Comparison of ENCODE assay signal across 1 cellular context in genomic region chr19:41994994-41995958, GRCh38.
TF ChIP-seq lines count a peak whose summit lies in the region.

No MANE protein-coding gene starts in this region.

TF ChIP-seq in HEK293, 187 proteins besides CTCF, POLR2A, EP300 and RAD21 (continued from another document and continues in another):
- TF ChIP-seq ZNF518A (tag by site-specific recombination; conservative IDR thresholded peaks at IDR 0.05; ENCODE audit: low read depth) (no peak), ZNF571 (tag by site-specific recombination; IDR thresholded peaks at IDR 0.05) (no peak), ZFHX2 (tag by site-specific recombination; conservative IDR thresholded peaks at IDR 0.05) (peak; percentile 97), ZNF362 (tag by site-specific recombination; IDR thresholded peaks at IDR 0.05) (no peak), ZFP69B (tag by site-specific recombination; IDR thresholded peaks at IDR 0.05) (no peak), ZNF792 (tag by site-specific recombination; IDR thresholded peaks at IDR 0.05) (no peak), ZNF391 (tag by site-specific recombination; IDR thresholded peaks at IDR 0.05; ENCODE audit: borderline replicate concordance, low read depth) (no peak), SP2 (tag by site-specific recombination; IDR thresholded peaks at IDR 0.05) (no peak), ZNF645 (tag by site-specific recombination; IDR thresholded peaks at IDR 0.05) (no peak), ZNF837 (tag by site-specific recombination; IDR thresholded peaks at IDR 0.05) (no peak), GLI2 (tag by site-specific recombination; IDR thresholded peaks at IDR 0.05; ENCODE audit: borderline replicate concordance, low read depth) (no peak), IKZF3 (tag by site-specific recombination; IDR thresholded peaks at IDR 0.05) (no peak), ZNF404 (tag by site-specific recombination; IDR thresholded peaks at IDR 0.05) (no peak), ZSCAN4 (tag by site-specific recombination; IDR thresholded peaks at IDR 0.05) (no peak), ZNF341 (tag by site-specific recombination; IDR thresholded peaks at IDR 0.05; ENCODE audit: low read depth) (no peak), ZNF292 (tag by site-specific recombination; IDR thresholded peaks at IDR 0.05; ENCODE audit: borderline replicate concordance, low read depth) (no peak), YY2 (tag by site-specific recombination; IDR thresholded peaks at IDR 0.05) (0 out of 2 replicates have a peak, but pooled peaks have one; percentile 8), ZNF132 (tag by site-specific recombination; IDR thresholded peaks at IDR 0.05; ENCODE audit: borderline replicate concordance) (no peak), ZNF239 (tag by site-specific recombination; IDR thresholded peaks at IDR 0.05) (no peak), WT1 (tag by site-specific recombination; IDR thresholded peaks at IDR 0.05) (no peak), SCRT1 (tag by site-specific recombination; IDR thresholded peaks at IDR 0.05; ENCODE audit: borderline replicate concordance) (no peak), ZNF555 (tag by site-specific recombination; conservative IDR thresholded peaks at IDR 0.05) (no peak), ZNF133 (tag by site-specific recombination; IDR thresholded peaks at IDR 0.05) (no peak), ZNF416 (tag by site-specific recombination; IDR thresholded peaks at IDR 0.05) (no peak), OVOL3 (tag by site-specific recombination; IDR thresholded peaks at IDR 0.05) (no peak), KLF1 (tag by site-specific recombination; IDR thresholded peaks at IDR 0.05) (no peak), ZNF639 (tag by site-specific recombination; IDR thresholded peaks at IDR 0.05) (no peak), SP3 (tag by site-specific recombination; IDR thresholded peaks at IDR 0.05) (no peak), ZBTB49 (tag by site-specific recombination; IDR thresholded peaks at IDR 0.05; ENCODE audit: low read depth) (no peak), INSM2 (tag by site-specific recombination; IDR thresholded peaks at IDR 0.05) (no peak)
- TF ChIP-seq, protein P1, sequence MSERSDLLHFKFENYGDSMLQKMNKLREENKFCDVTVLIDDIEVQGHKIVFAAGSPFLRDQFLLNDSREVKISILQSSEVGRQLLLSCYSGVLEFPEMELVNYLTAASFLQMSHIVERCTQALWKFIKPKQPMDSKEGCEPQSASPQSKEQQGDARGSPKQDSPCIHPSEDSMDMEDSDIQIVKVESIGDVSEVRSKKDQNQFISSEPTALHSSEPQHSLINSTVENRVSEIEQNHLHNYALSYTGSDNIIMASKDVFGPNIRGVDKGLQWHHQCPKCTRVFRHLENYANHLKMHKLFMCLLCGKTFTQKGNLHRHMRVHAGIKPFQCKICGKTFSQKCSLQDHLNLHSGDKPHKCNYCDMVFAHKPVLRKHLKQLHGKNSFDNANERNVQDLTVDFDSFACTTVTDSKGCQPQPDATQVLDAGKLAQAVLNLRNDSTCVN (tag by site-specific recombination; optimal IDR thresholded peaks at IDR 0.05) = no peak
- TF ChIP-seq, protein P2, sequence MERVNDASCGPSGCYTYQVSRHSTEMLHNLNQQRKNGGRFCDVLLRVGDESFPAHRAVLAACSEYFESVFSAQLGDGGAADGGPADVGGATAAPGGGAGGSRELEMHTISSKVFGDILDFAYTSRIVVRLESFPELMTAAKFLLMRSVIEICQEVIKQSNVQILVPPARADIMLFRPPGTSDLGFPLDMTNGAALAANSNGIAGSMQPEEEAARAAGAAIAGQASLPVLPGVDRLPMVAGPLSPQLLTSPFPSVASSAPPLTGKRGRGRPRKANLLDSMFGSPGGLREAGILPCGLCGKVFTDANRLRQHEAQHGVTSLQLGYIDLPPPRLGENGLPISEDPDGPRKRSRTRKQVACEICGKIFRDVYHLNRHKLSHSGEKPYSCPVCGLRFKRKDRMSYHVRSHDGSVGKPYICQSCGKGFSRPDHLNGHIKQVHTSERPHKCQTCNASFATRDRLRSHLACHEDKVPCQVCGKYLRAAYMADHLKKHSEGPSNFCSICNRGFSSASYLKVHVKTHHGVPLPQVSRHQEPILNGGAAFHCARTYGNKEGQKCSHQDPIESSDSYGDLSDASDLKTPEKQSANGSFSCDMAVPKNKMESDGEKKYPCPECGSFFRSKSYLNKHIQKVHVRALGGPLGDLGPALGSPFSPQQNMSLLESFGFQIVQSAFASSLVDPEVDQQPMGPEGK (tag by site-specific recombination; IDR thresholded peaks at IDR 0.05) = no peak
- TF ChIP-seq, protein P3, sequence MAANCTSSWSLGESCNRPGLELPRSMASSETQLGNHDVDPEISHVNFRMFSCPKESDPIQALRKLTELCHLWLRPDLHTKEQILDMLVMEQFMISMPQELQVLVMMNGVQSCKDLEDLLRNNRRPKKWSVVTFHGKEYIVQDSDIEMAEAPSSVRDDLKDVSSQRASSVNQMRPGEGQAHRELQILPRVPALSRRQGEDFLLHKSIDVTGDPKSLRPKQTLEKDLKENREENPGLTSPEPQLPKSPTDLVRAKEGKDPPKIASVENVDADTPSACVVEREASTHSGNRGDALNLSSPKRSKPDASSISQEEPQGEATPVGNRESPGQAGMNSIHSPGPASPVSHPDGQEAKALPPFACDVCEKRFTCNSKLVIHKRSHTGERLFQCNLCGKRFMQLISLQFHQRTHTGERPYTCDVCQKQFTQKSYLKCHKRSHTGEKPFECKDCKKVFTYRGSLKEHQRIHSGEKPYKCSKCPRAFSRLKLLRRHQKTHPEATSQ (tag by site-specific recombination; IDR thresholded peaks at IDR 0.05) = no peak
- TF ChIP-seq, protein P4, sequence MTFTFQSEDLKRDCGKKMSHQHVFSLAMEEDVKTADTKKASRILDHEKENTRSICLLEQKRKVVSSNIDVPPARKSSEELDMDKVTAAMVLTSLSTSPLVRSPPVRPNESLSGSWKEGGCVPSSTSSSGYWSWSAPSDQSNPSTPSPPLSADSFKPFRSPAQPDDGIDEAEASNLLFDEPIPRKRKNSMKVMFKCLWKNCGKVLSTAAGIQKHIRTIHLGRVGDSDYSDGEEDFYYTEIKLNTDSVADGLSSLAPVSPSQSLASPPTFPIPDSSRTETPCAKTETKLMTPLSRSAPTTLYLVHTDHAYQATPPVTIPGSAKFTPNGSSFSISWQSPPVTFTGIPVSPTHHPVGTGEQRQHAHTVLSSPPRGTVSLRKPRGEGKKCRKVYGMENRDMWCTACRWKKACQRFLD (tag by site-specific recombination; IDR thresholded peaks at IDR 0.05) = no peak
